In genomic region chr21:42148097-42148496, GRCh38 we compare ENCODE assay signal across 17 cellular contexts.
DNase-seq lines count a peak whose midpoint lies in the region; ATAC-seq and TF ChIP-seq lines count a peak whose summit lies in the region.
"Had no signal": no experiment of that assay in that cellular context is flagged by ENCODE, and none has a peak within 500 bp of the region (broad histone marks: within the 10 kb centered on the region; RNA-seq: fewer than 3 reads in every experiment).

No MANE protein-coding gene starts in this region.

- no peak overlapping the region for H3K27ac ChIP-seq in stomach
- H3K27ac ChIP-seq: BLaER1 treated with 17β-estradiol and CSF1 and Interleukin-3, amounts not matched to agents 10 nM and 100 nM; HL-60; RWPE1; SJCRH30 had no signal

- H3K4me3 Mint-ChIP-seq in activated CD4-positive, alpha-beta T cell treated with anti-CD3 and anti-CD28 coated beads for 36 hours = no peak overlapping the region
- no peak overlapping the region for H3K4me3 Mint-ChIP-seq in activated T-helper 17 cell treated with anti-CD3 and anti-CD28 coated beads, Interleukin-2, amount 50 U/mL, for 72 hours

- TF ChIP-seq EP300 in stomach (IDR thresholded peaks at IDR 0.05) = no peak

- DNase-seq in activated CD4-positive, alpha-beta T cell treated with anti-CD3 and anti-CD28 coated beads for 36 hours = no peak
- DNase-seq in activated CD4-positive, alpha-beta T cell treated with anti-CD3 and anti-CD28 coated beads, Interleukin-2, amount 50 U/mL, for 4 hours = no peak
- DNase-seq in NAMALWA (ENCODE audit: low spot score) (peak; percentile 42), NCI-H524 (lab: John Stamatoyannopoulos, UW) (peak; percentile 37 to 80), SHP77 treated with DMSO at 0.1 percent for 48 hours (lab: John Stamatoyannopoulos, UW) (no peak), stomach (no peak)
- DNase-seq: NCI-H2029 treated with DMSO at 0.1 percent for 48 hours, NCI-H526 treated with DMSO at 0.1 percent for 48 hours, PC-3, SJCRH30 had no signal

- H3K9me3 ChIP-seq in stomach = no peaks in the 10 kb centered on the region
- H3K9me3 ChIP-seq: BLaER1 treated with 17β-estradiol and CSF1 and Interleukin-3, amounts not matched to agents 10 nM and 100 nM; HAP-1; SJCRH30 had no signal

- CTCF ChIA-PET in activated CD4-positive, alpha-beta T cell treated with anti-CD3 and anti-CD28 coated beads for 36 hours (lab: Charles Lee) = interaction anchor here (0.6 to 4.4 kb wide), 13 partner anchors 16 to 536 kb away, joined by 3 to 35 read pairs (median 4); no protein-coding TSS in a partner anchor

- no peak overlapping the region for H3K27ac Mint-ChIP-seq in activated CD4-positive, alpha-beta T cell treated with anti-CD3 and anti-CD28 coated beads for 36 hours
- peak overlapping the region; percentile 17 for H3K27ac Mint-ChIP-seq in activated T-helper 17 cell treated with anti-CD3 and anti-CD28 coated beads, Interleukin-2, amount 50 U/mL, for 72 hours
- H3K27ac Mint-ChIP-seq: IgD-negative memory B cell had no signal

- POLR2A ChIA-PET in activated CD4-positive, alpha-beta T cell treated with anti-CD3 and anti-CD28 coated beads for 36 hours (lab: Charles Lee) = interaction anchor here (1.0 kb wide), 1 partner anchor 141 kb away, joined by 3 read pairs; no protein-coding TSS in a partner anchor

- H3K27me3 Mint-ChIP-seq in activated CD4-positive, alpha-beta T cell treated with anti-CD3 and anti-CD28 coated beads for 36 hours = peaks cover 2% of the 10 kb centered on the region
- no peaks in the 10 kb centered on the region for H3K27me3 Mint-ChIP-seq in activated T-helper 17 cell treated with anti-CD3 and anti-CD28 coated beads, Interleukin-2, amount 50 U/mL, for 72 hours

- no peak for TF ChIP-seq POLR2A in stomach (IDR thresholded peaks at IDR 0.05)

- H3K4me1 ChIP-seq in stomach = peaks cover 0 to 19% (median 13%) of the 10 kb centered on the region in 4 donors
- H3K4me1 ChIP-seq: HAP-1, SJCRH30 had no signal

- no peaks in the 10 kb centered on the region for H3K9me3 Mint-ChIP-seq in activated CD4-positive, alpha-beta T cell treated with anti-CD3 and anti-CD28 coated beads for 36 hours (ENCODE audit: low read depth)
- no peaks in the 10 kb centered on the region for H3K9me3 Mint-ChIP-seq in activated T-helper 17 cell treated with anti-CD3 and anti-CD28 coated beads, Interleukin-2, amount 50 U/mL, for 72 hours
- H3K9me3 Mint-ChIP-seq: IgD-negative memory B cell had no signal

- no peak overlapping the region for H3K4me3 ChIP-seq in stomach
- H3K4me3 ChIP-seq: BLaER1 treated with 17β-estradiol and CSF1 and Interleukin-3, amounts not matched to agents 10 nM and 100 nM; HAP-1; SJCRH30 had no signal

- no peaks in the 10 kb centered on the region for H3K36me3 Mint-ChIP-seq in activated CD4-positive, alpha-beta T cell treated with anti-CD3 and anti-CD28 coated beads for 36 hours (ENCODE audit: low read depth)
- H3K36me3 Mint-ChIP-seq in activated T-helper 17 cell treated with anti-CD3 and anti-CD28 coated beads, Interleukin-2, amount 50 U/mL, for 72 hours (ENCODE audit: low read depth) = no peaks in the 10 kb centered on the region
- H3K36me3 Mint-ChIP-seq: IgD-negative memory B cell had no signal

- peak; percentile 62 for ATAC-seq in activated CD4-positive, alpha-beta T cell treated with anti-CD3 and anti-CD28 coated beads for 36 hours
- no peak for ATAC-seq in activated T-helper 17 cell treated with anti-CD3 and anti-CD28 coated beads, Interleukin-2, amount 50 U/mL, for 72 hours (replicated peaks)
- no peak for ATAC-seq in GM21619 (IDR thresholded peaks at IDR 0.05; ENCODE audit: unreplicated experiment)
- ATAC-seq: PC-3 had no signal

- no peaks in the 10 kb centered on the region for H3K36me3 ChIP-seq in stomach
- H3K36me3 ChIP-seq: BLaER1 treated with 17β-estradiol and CSF1 and Interleukin-3, amounts not matched to agents 10 nM and 100 nM; HAP-1; SJCRH30 had no signal

- intact Hi-C loops in activated CD4-positive, alpha-beta T cell treated with anti-CD3 and anti-CD28 coated beads for 36 hours (cut with DNase I, micrococcal nuclease) = loop anchor here in 1 of 2 experiments (10.0 kb wide), 1 partner anchor 377 kb away; no protein-coding TSS in a partner anchor
- intact Hi-C loops in stomach (cut with DNase I; ENCODE audit: low total_unique reads) = loop anchor here (5.0 kb wide), 1 partner anchor 104 kb away; no protein-coding TSS in a partner anchor

- peaks cover 0 to 3% (median 0%) of the 10 kb centered on the region in 3 donors for H3K27me3 ChIP-seq in stomach
- H3K27me3 ChIP-seq: BLaER1 treated with 17β-estradiol and CSF1 and Interleukin-3, amounts not matched to agents 10 nM and 100 nM; SJCRH30 had no signal

- peaks cover 6% of the 10 kb centered on the region for H3K4me1 Mint-ChIP-seq in activated CD4-positive, alpha-beta T cell treated with anti-CD3 and anti-CD28 coated beads for 36 hours
- H3K4me1 Mint-ChIP-seq in activated T-helper 17 cell treated with anti-CD3 and anti-CD28 coated beads, Interleukin-2, amount 50 U/mL, for 72 hours = peaks cover 6% of the 10 kb centered on the region

- WGBS in stomach, 5 donors = 18 to 37% (median 25%) methylated on average over 2 of the region's 2 CpGs

- no peak for TF ChIP-seq CTCF in stomach (IDR thresholded peaks at IDR 0.05)

Comparison
In these comparisons a context has a peak if more than half of its experiments do, and no peak if none do; other contexts are left out.
1. DNase-seq: peak in NAMALWA (single experiment) and NCI-H524 (2 of 2); none in activated CD4-positive, alpha-beta T cell treated with anti-CD3 and anti-CD28 coated beads for 36 hours (single experiment), activated CD4-positive, alpha-beta T cell treated with anti-CD3 and anti-CD28 coated beads, Interleukin-2, amount 50 U/mL, for 4 hours (0 of 2), SHP77 treated with DMSO at 0.1 percent for 48 hours (single experiment) and stomach (single experiment).